8 cellular contexts compared by ENCODE assay signal in genomic region chr9:137299938-137300337, GRCh38. TPM values are rescaled to one million over a fixed set of nuclear protein-coding genes. Genes with fewer than 3 reads are reported as not detected.
A peak's percentile ranks its signal among the peaks of the same experiment; 100 is the strongest.
DNase-seq lines count a peak whose midpoint lies in the region; FAIRE-seq and TF ChIP-seq lines count a peak whose summit lies in the region.

No MANE protein-coding gene starts in this region.

- peaks cover 8% of the 10 kb centered on the region for H3K4me1 Mint-ChIP-seq in activated CD4-positive, alpha-beta T cell treated with anti-CD3 and anti-CD28 coated beads, Interleukin-2, amount 10 ng/mL, durations not matched to agents 24 days and 14 days
- H3K4me1 Mint-ChIP-seq in mesothelial cell of epicardium, result peaks cover 27% of the 10 kb centered on the region
- peaks cover 5% of the 10 kb centered on the region for H3K4me1 Mint-ChIP-seq in type B pancreatic cell (ENCODE audit: unreplicated experiment)

- H3K4me1 ChIP-seq in effector memory CD4-positive, alpha-beta T cell (ENCODE audit: control insufficient read depth, insufficient read depth, low read length, poor library complexity, severe bottlenecking), result peaks cover 29% of the 10 kb centered on the region
- H3K4me1 ChIP-seq in tibial artery, result peaks cover 4 to 77% (median 45%) of the 10 kb centered on the region in 4 donors

- peak overlapping the region; percentile 53 for H3K4me3 Mint-ChIP-seq in activated CD4-positive, alpha-beta T cell treated with anti-CD3 and anti-CD28 coated beads, Interleukin-2, amount 10 ng/mL, durations not matched to agents 24 days and 14 days
- H3K4me3 Mint-ChIP-seq in mesothelial cell of epicardium, result peak overlapping the region; percentile 87
- peak overlapping the region; percentile 88 for H3K4me3 Mint-ChIP-seq in type B pancreatic cell

- no peak for DNase-seq in activated CD4-positive, alpha-beta T cell treated with anti-CD3 and anti-CD28 coated beads, Interleukin-2, amount 10 ng/mL, durations not matched to agents 24 days and 14 days
- no peak for DNase-seq in activated CD4-positive, alpha-beta T cell treated with anti-CD3 and anti-CD28 coated beads for 48 hours
- no peak for DNase-seq in bronchial epithelial cell (ENCODE audit: low read depth)
- no peak for DNase-seq in mesothelial cell of epicardium (ENCODE audit: low spot score in 2 of 2, unreplicated experiment in 2 of 2)
- no peak for DNase-seq in type B pancreatic cell (ENCODE audit: extremely low spot score, unreplicated experiment)
- DNase-seq in effector memory CD4-positive, alpha-beta T cell, result no peak
- no peak for DNase-seq in NK-92 treated with Interleukin-12 subunit alpha and Interleukin-12 subunit beta, amount 100 ng/mL, for 24 hours (lab: John Stamatoyannopoulos, UW)
- DNase-seq in tibial artery, result no peak

- no peak for FAIRE-seq in bronchial epithelial cell (lab: Jason Lieb, UNC)

- H3K27me3 Mint-ChIP-seq in activated CD4-positive, alpha-beta T cell treated with anti-CD3 and anti-CD28 coated beads, Interleukin-2, amount 10 ng/mL, durations not matched to agents 24 days and 14 days, result peaks cover 32% of the 10 kb centered on the region
- H3K27me3 Mint-ChIP-seq in mesothelial cell of epicardium (ENCODE audit: low read depth) (peaks cover 38% of the 10 kb centered on the region), type B pancreatic cell (peaks cover 32% of the 10 kb centered on the region)

- H3K4me3 ChIP-seq in bronchial epithelial cell (ENCODE audit: low read depth, low read length) (peak overlapping the region; percentile 75), tibial artery (peak overlapping the region in 1 of 2 donors; percentile 40)
- H3K4me3 ChIP-seq in effector memory CD4-positive, alpha-beta T cell (ENCODE audit: insufficient read depth, low read depth, low read length, poor library complexity, severe bottlenecking), result no peak overlapping the region

- H3K9me3 ChIP-seq in effector memory CD4-positive, alpha-beta T cell (ENCODE audit: control insufficient read depth, low read length), result no peaks in the 10 kb centered on the region
- H3K9me3 ChIP-seq in tibial artery, result no peaks in the 10 kb centered on the region

- H3K27ac ChIP-seq in effector memory CD4-positive, alpha-beta T cell (ENCODE audit: insufficient read depth, low read length, poor library complexity, severe bottlenecking), result no peak overlapping the region
- no peak overlapping the region for H3K27ac ChIP-seq in tibial artery

- no peaks in the 10 kb centered on the region for H3K36me3 ChIP-seq in bronchial epithelial cell (ENCODE audit: control insufficient read depth, insufficient read depth, low read length)
- H3K36me3 ChIP-seq in effector memory CD4-positive, alpha-beta T cell (ENCODE audit: control insufficient read depth, insufficient read depth, low read length), result no peaks in the 10 kb centered on the region
- no peaks in the 10 kb centered on the region for H3K36me3 ChIP-seq in tibial artery

- intact Hi-C loops in activated CD4-positive, alpha-beta T cell treated with anti-CD3 and anti-CD28 coated beads, Interleukin-2, amount 10 ng/mL, durations not matched to agents 24 days and 14 days (cut with micrococcal nuclease), result loop anchor here (5.0 to 10.0 kb wide), 2 partner anchors 122 to 225 kb away; partner anchors contain the start of genes EXD3 and NOXA1
- intact Hi-C loops in tibial artery (cut with DNase I; ENCODE audit: low total_unique reads), result no loop called here

- no peaks in the 10 kb centered on the region for H3K9me3 Mint-ChIP-seq in activated CD4-positive, alpha-beta T cell treated with anti-CD3 and anti-CD28 coated beads, Interleukin-2, amount 10 ng/mL, durations not matched to agents 24 days and 14 days
- H3K9me3 Mint-ChIP-seq in mesothelial cell of epicardium (no peaks in the 10 kb centered on the region), type B pancreatic cell (no peaks in the 10 kb centered on the region)

- peaks cover 3% of the 10 kb centered on the region for H3K36me3 Mint-ChIP-seq in activated CD4-positive, alpha-beta T cell treated with anti-CD3 and anti-CD28 coated beads, Interleukin-2, amount 10 ng/mL, durations not matched to agents 24 days and 14 days (ENCODE audit: low read depth)
- H3K36me3 Mint-ChIP-seq in mesothelial cell of epicardium (no peaks in the 10 kb centered on the region), type B pancreatic cell (no peaks in the 10 kb centered on the region)

- no peak for TF ChIP-seq CTCF in bronchial epithelial cell (IDR thresholded peaks at IDR 0.05; ENCODE audit: insufficient read depth, low read length, severe bottlenecking)
- no peak for TF ChIP-seq CTCF in mesothelial cell of epicardium (IDR thresholded peaks at IDR 0.05; ENCODE audit: unreplicated experiment)
- TF ChIP-seq CTCF in type B pancreatic cell (conservative IDR thresholded peaks at IDR 0.05), result no peak
- no peak for TF ChIP-seq CTCF in tibial artery (IDR thresholded peaks at IDR 0.05)

- H3K27me3 ChIP-seq in bronchial epithelial cell (ENCODE audit: control insufficient read depth, insufficient read depth, low read length), result no peaks in the 10 kb centered on the region
- peaks cover 37% of the 10 kb centered on the region for H3K27me3 ChIP-seq in effector memory CD4-positive, alpha-beta T cell (replicated peaks; ENCODE audit: control insufficient read depth, insufficient read depth, low read length, poor library complexity, severe bottlenecking)
- peaks cover 10 to 93% of the 10 kb centered on the region in 2 donors for H3K27me3 ChIP-seq in tibial artery

- H3K27ac Mint-ChIP-seq in activated CD4-positive, alpha-beta T cell treated with anti-CD3 and anti-CD28 coated beads, Interleukin-2, amount 10 ng/mL, durations not matched to agents 24 days and 14 days, result no peak overlapping the region
- H3K27ac Mint-ChIP-seq in mesothelial cell of epicardium (no peak overlapping the region), type B pancreatic cell (peak overlapping the region; percentile 83)

RNA-seq across cellular contexts. Expression of gene NRARP, which starts 2.1 kb away (rescaled TPM):
- 12.9 and 13.4 TPM in 2 replicates for total RNA-seq in activated CD4-positive, alpha-beta T cell treated with anti-CD3 and anti-CD28 coated beads, Interleukin-2, amount 10 ng/mL, durations not matched to agents 24 days and 14 days
- total RNA-seq in bronchial epithelial cell (3.4 and 14.5 TPM in 2 replicates), mesothelial cell of epicardium (7.4 to 9.6 TPM (median 9.2 TPM) in 3 replicates), type B pancreatic cell (ENCODE audit: low replicate concordance) (17.9 and 21.7 TPM in 2 replicates)

RNA-seq across cellular contexts. Expression of gene TOR4A, which starts 22.4 kb away (rescaled TPM):
- total RNA-seq in activated CD4-positive, alpha-beta T cell treated with anti-CD3 and anti-CD28 coated beads, Interleukin-2, amount 10 ng/mL, durations not matched to agents 24 days and 14 days, result 10.3 and 11.4 TPM in 2 replicates
- total RNA-seq in bronchial epithelial cell (18.7 and 25.0 TPM in 2 replicates), mesothelial cell of epicardium (5.7 to 6.5 TPM (median 6.5 TPM) in 3 replicates), type B pancreatic cell (ENCODE audit: low replicate concordance) (2.7 and 4.5 TPM in 2 replicates)

RNA-seq across cellular contexts. Expression of gene NELFB, which starts 44.8 kb away (rescaled TPM):
- total RNA-seq in activated CD4-positive, alpha-beta T cell treated with anti-CD3 and anti-CD28 coated beads, Interleukin-2, amount 10 ng/mL, durations not matched to agents 24 days and 14 days, result 72.4 and 75.3 TPM in 2 replicates
- total RNA-seq in bronchial epithelial cell, result 59.8 and 67.9 TPM in 2 replicates
- 51.6 to 54.8 TPM (median 53.3 TPM) in 3 replicates for total RNA-seq in mesothelial cell of epicardium
- 52.4 and 61.9 TPM in 2 replicates for total RNA-seq in type B pancreatic cell (ENCODE audit: low replicate concordance)

RNA-seq across cellular contexts. Expression of gene STPG3, which starts 48.9 kb away (rescaled TPM):
- total RNA-seq in activated CD4-positive, alpha-beta T cell treated with anti-CD3 and anti-CD28 coated beads, Interleukin-2, amount 10 ng/mL, durations not matched to agents 24 days and 14 days, result 0.54 and 0.99 TPM in 2 replicates
- total RNA-seq in bronchial epithelial cell, result not detected in 2 replicates
- total RNA-seq in mesothelial cell of epicardium, result 0.18 to 0.29 TPM in 2 of 3 replicates, not detected in the other
- 0.31 TPM in 1 of 2 replicates, not detected in the other for total RNA-seq in type B pancreatic cell (ENCODE audit: low replicate concordance)

RNA-seq across cellular contexts. Expression of gene TUBB4B, which starts 58.9 kb away (rescaled TPM):
- total RNA-seq in activated CD4-positive, alpha-beta T cell treated with anti-CD3 and anti-CD28 coated beads, Interleukin-2, amount 10 ng/mL, durations not matched to agents 24 days and 14 days, result 292 and 299 TPM in 2 replicates
- 82.7 and 193 TPM in 2 replicates for total RNA-seq in bronchial epithelial cell
- total RNA-seq in mesothelial cell of epicardium, result 146 to 152 TPM (median 148 TPM) in 3 replicates
- total RNA-seq in type B pancreatic cell (ENCODE audit: low replicate concordance), result 326 and 349 TPM in 2 replicates
